In the genomic region with DNA sequence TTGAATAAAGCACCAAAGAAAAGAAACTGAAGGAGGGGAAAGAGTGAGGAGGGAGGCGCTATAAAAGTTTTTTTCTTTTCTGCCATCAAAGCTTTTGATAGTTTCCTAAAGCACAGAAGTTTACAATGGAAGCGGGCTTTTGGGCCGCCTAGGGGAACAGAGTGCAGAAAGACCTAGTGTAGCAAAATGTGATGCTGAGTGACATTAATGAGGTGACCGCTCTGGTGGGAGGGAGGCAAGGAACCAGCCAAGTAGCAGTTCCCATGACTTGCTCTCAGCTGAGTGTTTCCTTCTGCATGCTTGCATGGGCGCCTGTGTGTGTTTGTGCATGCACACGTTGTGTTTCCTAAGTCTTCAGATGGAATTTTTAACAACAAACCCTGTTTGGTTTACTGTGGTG, we compare ENCODE assay signal across 12 cellular contexts.
"Had no signal": no experiment of that assay in that cellular context is flagged by ENCODE, and none has a peak within 500 bp of the region (broad histone marks: within the 10 kb centered on the region; RNA-seq: fewer than 3 reads in every experiment).

No MANE protein-coding gene starts in this region.

- H3K4me3 Mint-ChIP-seq: activated naive CD8-positive, alpha-beta T cell; activated T-cell treated with anti-CD3 and anti-CD28 coated beads, Interleukin-2, amount 50 U/mL, for 4 hours; mesothelial cell of epicardium; stimulated activated naive B cell treated with anti-CD40 and anti-IgM and Interleukin-4, amounts not matched to agents 10 μg/mL and 1 μg/mL and 100 μg/mL, for 72 hours had no signal

- H3K27ac Mint-ChIP-seq: activated naive CD8-positive, alpha-beta T cell; stimulated activated naive B cell treated with anti-CD40 and anti-IgM and Interleukin-4, amounts not matched to agents 10 μg/mL and 1 μg/mL and 100 μg/mL, for 72 hours had no signal

- ATAC-seq: activated CD4-positive, CD25-positive, alpha-beta regulatory T cell treated with anti-CD3 and anti-CD28 coated beads, Interleukin-2, amount 50 U/mL, for 24 hours; activated T-cell treated with anti-CD3 and anti-CD28 coated beads, Interleukin-2, amount 50 U/mL, for 4 hours; stimulated activated naive B cell treated with anti-CD40 and anti-IgM and Interleukin-4, amounts not matched to agents 10 μg/mL and 1 μg/mL and 100 μg/mL, for 72 hours had no signal

- H3K9me3 ChIP-seq: sigmoid colon had no signal

- H3K27me3 ChIP-seq: sigmoid colon had no signal

- H3K9me3 Mint-ChIP-seq: activated T-cell treated with anti-CD3 and anti-CD28 coated beads, Interleukin-2, amount 50 U/mL, for 4 hours; mesothelial cell of epicardium; stimulated activated naive B cell treated with anti-CD40 and anti-IgM and Interleukin-4, amounts not matched to agents 10 μg/mL and 1 μg/mL and 100 μg/mL, for 72 hours had no signal

- H3K4me1 ChIP-seq: sigmoid colon had no signal

- DNase-seq: activated CD4-positive, alpha-beta T cell treated with anti-CD3 and anti-CD28 coated beads, Interleukin-2, amount 50 U/mL, for 48 hours; activated effector memory CD4-positive, alpha-beta T cell treated with anti-CD3 and anti-CD28 coated beads, Interleukin-2, amount 50 U/mL, for 16 hours; activated T-cell treated with anti-CD3 and anti-CD28 coated beads, Interleukin-2, amount 50 U/mL, for 4 hours; effector CD8-positive, alpha-beta T cell; kidney; sigmoid colon; stimulated activated CD4-positive, alpha-beta T cell treated with anti-CD3 and anti-CD28 coated beads, Interleukin-2, amount 100 ng/mL, for 24 hours; stimulated activated naive B cell treated with anti-CD40 and anti-IgM and Interleukin-4, amounts not matched to agents 10 μg/mL and 1 μg/mL and 100 μg/mL, for 72 hours; trophoblast cell had no signal

- H3K4me3 ChIP-seq: sigmoid colon had no signal

- H3K27me3 Mint-ChIP-seq: activated naive CD8-positive, alpha-beta T cell; stimulated activated naive B cell treated with anti-CD40 and anti-IgM and Interleukin-4, amounts not matched to agents 10 μg/mL and 1 μg/mL and 100 μg/mL, for 72 hours had no signal

- H3K27ac ChIP-seq: sigmoid colon had no signal
